ENCODE assay signal across 8 cellular contexts in genomic region chr10:102450124-102450373, GRCh38. TPM values are rescaled to one million over a fixed set of nuclear protein-coding genes. Genes with fewer than 3 reads are reported as not detected.
DNase-seq lines count a peak whose midpoint lies in the region; ATAC-seq, FAIRE-seq and TF ChIP-seq lines count a peak whose summit lies in the region.

No MANE protein-coding gene starts in this region.

- H3K27me3 Mint-ChIP-seq in activated T-helper 1 cell treated with anti-CD3 and anti-CD28 coated beads, Interleukin-12 subunit alpha, Interleukin-12 subunit beta, Interleukin-2, Interleukin-4 antibody, amounts not matched to agents 30 ng/mL and 10 ng/mL and 1 ng/mL, durations not matched to agents 14 hours and 24 hours and 36 hours (ENCODE audit: insufficient read depth), result no peaks in the 10 kb centered on the region

- ATAC-seq in heart left ventricle, result peak in 2 of 4 donors; percentile 2

- TF ChIP-seq POLR2A in heart left ventricle (IDR thresholded peaks at IDR 0.05), result no peak
- TF ChIP-seq POLR2A in thyroid gland (IDR thresholded peaks at IDR 0.05), result no peak

- H3K4me3 ChIP-seq in heart left ventricle, result peak overlapping the region; percentile 56 to 92 (median 84)
- peak overlapping the region; percentile 75 to 84 for H3K4me3 ChIP-seq in kidney (ENCODE audit: low read length in 2 of 2)
- peak overlapping the region; percentile 63 to 93 (median 73) for H3K4me3 ChIP-seq in thyroid gland (replicated peaks in 1 of 3)

- FAIRE-seq in kidney (lab: Jason Lieb, UNC), result no peak

- no peaks in the 10 kb centered on the region for H3K9me3 Mint-ChIP-seq in activated T-helper 1 cell treated with anti-CD3 and anti-CD28 coated beads, Interleukin-12 subunit alpha, Interleukin-12 subunit beta, Interleukin-2, Interleukin-4 antibody, amounts not matched to agents 30 ng/mL and 10 ng/mL and 1 ng/mL, durations not matched to agents 14 hours and 24 hours and 36 hours

- intact Hi-C loops in heart left ventricle (cut with DNase I) (no loop called here), cardiac septum (cut with DNase I) (no loop called here), kidney (cut with DNase I) (no loop called here), thyroid gland (cut with DNase I) (no loop called here)
- intact Hi-C loops in activated T-helper 1 cell treated with anti-CD3 and anti-CD28 coated beads, Interleukin-12 subunit alpha, Interleukin-12 subunit beta, Interleukin-2, Interleukin-4 antibody, amounts not matched to agents 30 ng/mL and 10 ng/mL and 1 ng/mL, durations not matched to agents 14 hours and 24 hours and 36 hours (cut with micrococcal nuclease), result loop anchor here (1.0 kb wide), 4 partner anchors 15 to 52 kb away; partner anchors contain the start of gene ACTR1A

- H3K4me1 Mint-ChIP-seq in activated T-helper 1 cell treated with anti-CD3 and anti-CD28 coated beads, Interleukin-12 subunit alpha, Interleukin-12 subunit beta, Interleukin-2, Interleukin-4 antibody, amounts not matched to agents 30 ng/mL and 10 ng/mL and 1 ng/mL, durations not matched to agents 14 hours and 24 hours and 36 hours (ENCODE audit: low read depth), result peaks cover 33% of the 10 kb centered on the region

- H3K27ac Mint-ChIP-seq in activated T-helper 1 cell treated with anti-CD3 and anti-CD28 coated beads, Interleukin-12 subunit alpha, Interleukin-12 subunit beta, Interleukin-2, Interleukin-4 antibody, amounts not matched to agents 30 ng/mL and 10 ng/mL and 1 ng/mL, durations not matched to agents 14 hours and 24 hours and 36 hours, result peak overlapping the region; percentile 90

- peak overlapping the region; percentile 50 to 66 for H3K9ac ChIP-seq in kidney (ENCODE audit: low read length in 2 of 2)

- H3K36me3 ChIP-seq in heart left ventricle, result no peaks in the 10 kb centered on the region
- no peaks in the 10 kb centered on the region for H3K36me3 ChIP-seq in kidney (ENCODE audit: control insufficient read depth in 1 of 2, insufficient read depth in 2 of 2, low read length in 2 of 2)
- H3K36me3 ChIP-seq in thyroid gland, result no peaks in the 10 kb centered on the region

- TF ChIP-seq CTCF in heart left ventricle (IDR thresholded peaks at IDR 0.05), result peak in 1 of 12 donors; percentile 7
- TF ChIP-seq CTCF in kidney (IDR thresholded peaks at IDR 0.05; ENCODE audit: borderline replicate concordance, extremely low read depth, insufficient read depth), result no peak
- TF ChIP-seq CTCF in thyroid gland (IDR thresholded peaks at IDR 0.05), result peak in 1 of 6 experiments; percentile 12

- H3K27me3 ChIP-seq in heart left ventricle, result no peaks in the 10 kb centered on the region
- H3K27me3 ChIP-seq in thyroid gland, result no peaks in the 10 kb centered on the region

- H3K9me3 ChIP-seq in heart left ventricle (no peaks in the 10 kb centered on the region), kidney (ENCODE audit: control insufficient read depth in 1 of 2, low read length in 2 of 2) (no peaks in the 10 kb centered on the region), thyroid gland (no peaks in the 10 kb centered on the region)

- H3K27ac ChIP-seq in heart left ventricle, result peak overlapping the region in 11 of 12 donors; percentile 69 to 90 (median 87)
- H3K27ac ChIP-seq in kidney (ENCODE audit: low read depth in 2 of 2, low read length in 2 of 2), result peak overlapping the region; percentile 87
- peak overlapping the region; percentile 81 to 89 (median 84) for H3K27ac ChIP-seq in thyroid gland

- peaks cover 13% of the 10 kb centered on the region for H3K36me3 Mint-ChIP-seq in activated T-helper 1 cell treated with anti-CD3 and anti-CD28 coated beads, Interleukin-12 subunit alpha, Interleukin-12 subunit beta, Interleukin-2, Interleukin-4 antibody, amounts not matched to agents 30 ng/mL and 10 ng/mL and 1 ng/mL, durations not matched to agents 14 hours and 24 hours and 36 hours (ENCODE audit: low read depth)

- H3K4me1 ChIP-seq in heart left ventricle (peaks cover 0 to 39% (median 18%) of the 10 kb centered on the region in 12 donors), kidney (ENCODE audit: control insufficient read depth in 1 of 2, insufficient read depth in 1 of 2, low read depth in 1 of 2, low read length in 2 of 2) (peaks cover 5 to 15% of the 10 kb centered on the region in 2 donors), thyroid gland (peaks cover 34% of the 10 kb centered on the region in 2 donors)

- WGBS in heart left ventricle, 4 donors, result 0 to 1% (median 1%) methylated on average over 9 to 11 of the region's 11 CpGs
- 0% methylated on average over 7 to 11 of the region's 11 CpGs for WGBS in thyroid gland, 2 donors

- no peak for DNase-seq in heart left ventricle
- no peak for DNase-seq in cardiac septum (ENCODE audit: low spot score)
- no peak for DNase-seq in activated T-helper 1 cell treated with anti-CD3 and anti-CD28 coated beads, Interleukin-12 subunit alpha, Interleukin-12 subunit beta, Interleukin-2, Interleukin-4 antibody, amounts not matched to agents 30 ng/mL and 10 ng/mL and 1 ng/mL, durations not matched to agents 14 hours and 24 hours and 36 hours (ENCODE audit: low spot score)
- DNase-seq in kidney, result no peak
- no peak for DNase-seq in thyroid gland
- DNase-seq in SHP77 treated with DMSO at 0.1 percent for 48 hours (lab: John Stamatoyannopoulos, UW), result no peak
- no peak for DNase-seq in CD1c-positive myeloid dendritic cell (ENCODE audit: extremely low spot score)
- DNase-seq in NCI-H187 treated with DMSO at 0.1 percent for 48 hours (lab: John Stamatoyannopoulos, UW), result no peak

- H3K4me3 Mint-ChIP-seq in activated T-helper 1 cell treated with anti-CD3 and anti-CD28 coated beads, Interleukin-12 subunit alpha, Interleukin-12 subunit beta, Interleukin-2, Interleukin-4 antibody, amounts not matched to agents 30 ng/mL and 10 ng/mL and 1 ng/mL, durations not matched to agents 14 hours and 24 hours and 36 hours, result peak overlapping the region; percentile 95

RNA-seq across cellular contexts. Expression of gene C10orf95, which starts 1.3 kb away (rescaled TPM):
- under 1 TPM in 2 of 9 donors, not detected in 7; 0.18 to 0.21 TPM for total RNA-seq in heart left ventricle
- not detected for polyA plus RNA-seq in heart left ventricle
- not detected for total RNA-seq in cardiac septum
- total RNA-seq in activated T-helper 1 cell treated with anti-CD3 and anti-CD28 coated beads, Interleukin-12 subunit alpha, Interleukin-12 subunit beta, Interleukin-2, Interleukin-4 antibody, amounts not matched to agents 30 ng/mL and 10 ng/mL and 1 ng/mL, durations not matched to agents 14 hours and 24 hours and 36 hours, result 0.29 and 0.37 TPM in 2 replicates
- 2.7 TPM for total RNA-seq in kidney
- polyA plus RNA-seq in kidney (ENCODE audit: insufficient read depth, low read depth, low replicate concordance), result 0.62 TPM
- 1 to 10 TPM; 1.1 to 2.9 (median 1.8) TPM for total RNA-seq in thyroid gland

RNA-seq across cellular contexts. Expression of gene CUEDC2, which starts 17.7 kb away (rescaled TPM):
- total RNA-seq in heart left ventricle (100 to 1,000 TPM in 1 of 9 donors, 10 to 100 TPM in 8; 62.0 to 107 (median 79.2) TPM), cardiac septum (62.4 TPM), kidney (50.9 TPM), thyroid gland (10 to 100 TPM; 56.2 to 73.9 (median 62.0) TPM)
- polyA plus RNA-seq in heart left ventricle (10 to 100 TPM; 73.4 to 81.2 TPM), kidney (ENCODE audit: insufficient read depth, low read depth, low replicate concordance) (117 TPM)
- total RNA-seq in activated T-helper 1 cell treated with anti-CD3 and anti-CD28 coated beads, Interleukin-12 subunit alpha, Interleukin-12 subunit beta, Interleukin-2, Interleukin-4 antibody, amounts not matched to agents 30 ng/mL and 10 ng/mL and 1 ng/mL, durations not matched to agents 14 hours and 24 hours and 36 hours, result 59.0 and 59.4 TPM in 2 replicates

RNA-seq across cellular contexts. Expression of gene FBXL15, which starts 29.4 kb away (rescaled TPM):
- total RNA-seq in heart left ventricle (10 to 100 TPM in 6 of 9 donors, 1 to 10 TPM in 3; 6.6 to 13.9 (median 10.2) TPM), cardiac septum (12.1 TPM), kidney (17.9 TPM), thyroid gland (10 to 100 TPM; 13.4 to 34.0 (median 27.2) TPM)
- polyA plus RNA-seq in heart left ventricle (10 to 100 TPM in 1 of 2 donors, 1 to 10 TPM in 1; 9.9 to 20.0 TPM), kidney (ENCODE audit: insufficient read depth, low read depth, low replicate concordance) (28.0 TPM)
- 14.5 and 18.5 TPM in 2 replicates for total RNA-seq in activated T-helper 1 cell treated with anti-CD3 and anti-CD28 coated beads, Interleukin-12 subunit alpha, Interleukin-12 subunit beta, Interleukin-2, Interleukin-4 antibody, amounts not matched to agents 30 ng/mL and 10 ng/mL and 1 ng/mL, durations not matched to agents 14 hours and 24 hours and 36 hours

RNA-seq across cellular contexts. Expression of gene PSD, which starts 31.5 kb away (rescaled TPM):
- total RNA-seq in heart left ventricle, result 1 to 10 TPM in 4 of 9 donors, under 1 TPM in 5; 0.34 to 1.7 (median 0.86) TPM
- under 1 TPM; 0.14 to 0.76 TPM for polyA plus RNA-seq in heart left ventricle
- 1.7 TPM for total RNA-seq in cardiac septum
- 9.9 and 10.6 TPM in 2 replicates for total RNA-seq in activated T-helper 1 cell treated with anti-CD3 and anti-CD28 coated beads, Interleukin-12 subunit alpha, Interleukin-12 subunit beta, Interleukin-2, Interleukin-4 antibody, amounts not matched to agents 30 ng/mL and 10 ng/mL and 1 ng/mL, durations not matched to agents 14 hours and 24 hours and 36 hours
- total RNA-seq in kidney, result 2.2 TPM
- polyA plus RNA-seq in kidney (ENCODE audit: insufficient read depth, low read depth, low replicate concordance), result 1.2 TPM
- total RNA-seq in thyroid gland, result 1 to 10 TPM in 1 of 4 donors, under 1 TPM in 3; 0.24 to 1.1 (median 0.49) TPM

RNA-seq across cellular contexts. Expression of gene ACTR1A, which starts 52.5 kb away (rescaled TPM):
- total RNA-seq in heart left ventricle (100 to 1,000 TPM; 103 to 175 (median 119) TPM), cardiac septum (123 TPM), kidney (74.2 TPM), thyroid gland (100 to 1,000 TPM in 3 of 4 donors, 10 to 100 TPM in 1; 94.1 to 111 (median 103) TPM)
- polyA plus RNA-seq in heart left ventricle (100 to 1,000 TPM; 100 to 156 TPM), kidney (ENCODE audit: insufficient read depth, low read depth, low replicate concordance) (74.7 TPM)
- 61.0 and 66.1 TPM in 2 replicates for total RNA-seq in activated T-helper 1 cell treated with anti-CD3 and anti-CD28 coated beads, Interleukin-12 subunit alpha, Interleukin-12 subunit beta, Interleukin-2, Interleukin-4 antibody, amounts not matched to agents 30 ng/mL and 10 ng/mL and 1 ng/mL, durations not matched to agents 14 hours and 24 hours and 36 hours
